Comparison of ENCODE assay signal across 17 cellular contexts in genomic region chr12:15050664-15051063, GRCh38.
A peak's percentile ranks its signal among the peaks of the same experiment; 100 is the strongest.
DNase-seq lines count a peak whose midpoint lies in the region; ATAC-seq and TF ChIP-seq lines count a peak whose summit lies in the region.
"Had no signal": no experiment of that assay in that cellular context is flagged by ENCODE, and none has a peak within 500 bp of the region (broad histone marks: within the 10 kb centered on the region; RNA-seq: fewer than 3 reads in every experiment).

No MANE protein-coding gene starts in this region.

- 41 to 62% methylated on average over 2 of the region's 2 CpGs for WGBS in transverse colon (ENCODE audit: low coverage in 1 of 2), 2 donors
- 17% methylated on average over 2 of the region's 2 CpGs for WGBS in SK-N-SH (ENCODE audit: low lambda C conversion rate)

- no peaks in the 10 kb centered on the region for H4K20me1 ChIP-seq in SK-N-SH (ENCODE audit: insufficient read depth)

- H3K36me3 ChIP-seq in WERI-Rb-1: no peaks in the 10 kb centered on the region
- no peaks in the 10 kb centered on the region for H3K36me3 ChIP-seq in left lung
- no peaks in the 10 kb centered on the region for H3K36me3 ChIP-seq in transverse colon
- no peaks in the 10 kb centered on the region for H3K36me3 ChIP-seq in SK-N-SH (replicated peaks in 1 of 2; ENCODE audit: control insufficient read depth in 1 of 2, insufficient read depth in 2 of 2, low read length in 1 of 2)
- H3K36me3 ChIP-seq: left ventricle myocardium inferior had no signal

- peaks cover 19% of the 10 kb centered on the region for H3K4me1 Mint-ChIP-seq in activated CD4-positive, alpha-beta T cell treated with anti-CD3 and anti-CD28 coated beads for 36 hours

- no peak for TF ChIP-seq CTCF in WERI-Rb-1 (IDR thresholded peaks at IDR 0.05; ENCODE audit: low read depth, low read length)
- TF ChIP-seq CTCF in left lung (IDR thresholded peaks at IDR 0.05): no peak
- TF ChIP-seq CTCF in transverse colon (IDR thresholded peaks at IDR 0.05): no peak
- TF ChIP-seq CTCF in SK-N-SH (IDR thresholded peaks at IDR 0.05): no peak

- ATAC-seq in activated CD4-positive, alpha-beta T cell treated with anti-CD3 and anti-CD28 coated beads for 36 hours: peak; percentile 49
- ATAC-seq in HG03432 (IDR thresholded peaks at IDR 0.05; ENCODE audit: unreplicated experiment) (peak; percentile 87), left lung (peak; percentile 33), GM18873 (IDR thresholded peaks at IDR 0.05; ENCODE audit: low FRiP score, unreplicated experiment) (no peak)
- ATAC-seq: naive thymus-derived CD4-positive, alpha-beta T cell; Right ventricle myocardium inferior had no signal

- no peak overlapping the region for H2AFZ ChIP-seq in SK-N-SH (ENCODE audit: low read depth)

- no peaks in the 10 kb centered on the region for H3K9me2 ChIP-seq in SK-N-SH

- peak overlapping the region; percentile 79 for H3K27ac ChIP-seq in WERI-Rb-1
- H3K27ac ChIP-seq in left lung: no peak overlapping the region
- H3K27ac ChIP-seq in transverse colon: peak overlapping the region in 1 of 4 donors; percentile 49
- no peak overlapping the region for H3K27ac ChIP-seq in SK-N-SH (ENCODE audit: low read depth in 2 of 2, low read length in 1 of 2)
- H3K27ac ChIP-seq: left ventricle myocardium inferior had no signal

- no peaks in the 10 kb centered on the region for H3K36me3 Mint-ChIP-seq in activated CD4-positive, alpha-beta T cell treated with anti-CD3 and anti-CD28 coated beads for 36 hours (ENCODE audit: low read depth)

- no peaks in the 10 kb centered on the region for H3K27me3 Mint-ChIP-seq in activated CD4-positive, alpha-beta T cell treated with anti-CD3 and anti-CD28 coated beads for 36 hours

- no peaks in the 10 kb centered on the region for H3K9me3 Mint-ChIP-seq in activated CD4-positive, alpha-beta T cell treated with anti-CD3 and anti-CD28 coated beads for 36 hours (ENCODE audit: low read depth)

- peak; percentile 50 for DNase-seq in activated CD4-positive, alpha-beta T cell treated with anti-CD3 and anti-CD28 coated beads for 36 hours
- DNase-seq in activated CD4-positive, alpha-beta T cell treated with anti-CD3 and anti-CD28 coated beads, Interleukin-2, amount 50 U/mL, for 4 hours: no peak
- DNase-seq in WERI-Rb-1 (no peak), left lung (no peak), transverse colon (no peak), SK-N-SH (no peak)
- DNase-seq: activated T-cell treated with anti-CD3 and anti-CD28 coated beads, Interleukin-2, amount 50 U/mL, for 1 hour; Calu3; hippocampal formation; left ventricle myocardium inferior; MV-4-11; stimulated activated CD4-positive, alpha-beta T cell treated with anti-CD3 and anti-CD28 coated beads, Interleukin-1b, Interleukin-23, amount 100 ng/mL, for 48 hours; trophoblast cell had no signal

- no peak for TF ChIP-seq POLR2A in transverse colon (IDR thresholded peaks at IDR 0.05)

- H3K4me3 ChIP-seq in WERI-Rb-1 (ENCODE audit: low read depth, low read length): no peak overlapping the region
- no peak overlapping the region for H3K4me3 ChIP-seq in left lung
- no peak overlapping the region for H3K4me3 ChIP-seq in transverse colon
- no peak overlapping the region for H3K4me3 ChIP-seq in SK-N-SH (ENCODE audit: low read depth in 2 of 2, low read length in 1 of 2)
- H3K4me3 ChIP-seq: left ventricle myocardium inferior had no signal

- no peaks in the 10 kb centered on the region for H3K4me1 ChIP-seq in left lung
- H3K4me1 ChIP-seq in transverse colon: no peaks in the 10 kb centered on the region
- H3K4me1 ChIP-seq in SK-N-SH (ENCODE audit: control insufficient read depth in 1 of 2, insufficient read depth in 2 of 2, low read depth in 1 of 2, low read length in 1 of 2): no peaks in the 10 kb centered on the region
- H3K4me1 ChIP-seq: left ventricle myocardium inferior had no signal

- H3K27me3 ChIP-seq in WERI-Rb-1 (ENCODE audit: insufficient read depth, low read depth, severe bottlenecking) (no peaks in the 10 kb centered on the region), left lung (no peaks in the 10 kb centered on the region), transverse colon (no peaks in the 10 kb centered on the region), SK-N-SH (ENCODE audit: insufficient read depth) (no peaks in the 10 kb centered on the region; the same call in 1 of the 2 replicates)

- H3F3A ChIP-seq in SK-N-SH (replicated peaks; ENCODE audit: insufficient read depth): no peaks in the 10 kb centered on the region

- no peak for TF ChIP-seq EP300 in transverse colon (IDR thresholded peaks at IDR 0.05; ENCODE audit: low read depth)
- TF ChIP-seq EP300 in SK-N-SH (IDR thresholded peaks at IDR 0.05; ENCODE audit: borderline replicate concordance in 1 of 2, low read depth in 1 of 2, low read length in 1 of 2): no peak

- no peaks in the 10 kb centered on the region for H3K9me3 ChIP-seq in WERI-Rb-1 (ENCODE audit: severe bottlenecking)
- no peaks in the 10 kb centered on the region for H3K9me3 ChIP-seq in left lung
- H3K9me3 ChIP-seq in transverse colon: no peaks in the 10 kb centered on the region
- no peaks in the 10 kb centered on the region for H3K9me3 ChIP-seq in SK-N-SH
- H3K9me3 ChIP-seq: left ventricle myocardium inferior had no signal

- no peak for TF ChIP-seq RAD21 in SK-N-SH (IDR thresholded peaks at IDR 0.05; ENCODE audit: low read length)

- no peak overlapping the region for H3K9ac ChIP-seq in SK-N-SH

- CTCF ChIA-PET in activated CD4-positive, alpha-beta T cell treated with anti-CD3 and anti-CD28 coated beads for 36 hours (lab: Charles Lee): interaction anchor here (0.5 to 0.7 kb wide), 2 partner anchors 115 to 165 kb away, joined by 3 read pairs; no protein-coding TSS in a partner anchor
- CTCF ChIA-PET in SK-N-SH (lab: Yijun Ruan, JAX): no interaction called here

- no peaks in the 10 kb centered on the region for H3K79me2 ChIP-seq in SK-N-SH (ENCODE audit: insufficient read depth)

- in situ Hi-C loops in transverse colon (cut with MboI; ENCODE audit: low pct_ligation_motif_present in 1 of 4, low pct_unique_long_range_greater_than_20kb in 1 of 4, low sequenced_read_pairs in 3 of 4): no loop called here

- no peak overlapping the region for H3K4me2 ChIP-seq in SK-N-SH

- POLR2A ChIA-PET in activated CD4-positive, alpha-beta T cell treated with anti-CD3 and anti-CD28 coated beads for 36 hours (lab: Charles Lee): interaction anchor here (0.6 to 0.7 kb wide), 2 partner anchors 163 to 415 kb away, joined by 3 to 7 read pairs; no protein-coding TSS in a partner anchor
- POLR2A ChIA-PET in SK-N-SH (lab: Yijun Ruan, JAX): no interaction called here

- H3K4me3 Mint-ChIP-seq in activated CD4-positive, alpha-beta T cell treated with anti-CD3 and anti-CD28 coated beads for 36 hours: no peak overlapping the region

- H3K27ac Mint-ChIP-seq in activated CD4-positive, alpha-beta T cell treated with anti-CD3 and anti-CD28 coated beads for 36 hours: no peak overlapping the region

- intact Hi-C loops in activated CD4-positive, alpha-beta T cell treated with anti-CD3 and anti-CD28 coated beads for 36 hours (cut with DNase I, micrococcal nuclease): no loop called here
- intact Hi-C loops in left lung (cut with DNase I) (no loop called here), transverse colon (cut with DNase I; ENCODE audit: low total_unique reads) (no loop called here)

TF ChIP-seq in SK-N-SH, 30 proteins besides CTCF, POLR2A, EP300 and RAD21:
- TF ChIP-seq EZH2phosphoT487 (IDR thresholded peaks at IDR 0.05; ENCODE audit: borderline replicate concordance, low read depth) (no peak), RFX5 (IDR thresholded peaks at IDR 0.05; ENCODE audit: low read length) (no peak), FOSL2 (IDR thresholded peaks at IDR 0.05; ENCODE audit: borderline replicate concordance, low read depth) (no peak), ZBTB33 (IDR thresholded peaks at IDR 0.05; ENCODE audit: borderline replicate concordance, low read depth) (no peak), FOXJ3 (CRISPR knock-in tag; IDR thresholded peaks at IDR 0.05) (no peak)
